Comparison of ENCODE assay signal across 23 cellular contexts in the genomic region with DNA sequence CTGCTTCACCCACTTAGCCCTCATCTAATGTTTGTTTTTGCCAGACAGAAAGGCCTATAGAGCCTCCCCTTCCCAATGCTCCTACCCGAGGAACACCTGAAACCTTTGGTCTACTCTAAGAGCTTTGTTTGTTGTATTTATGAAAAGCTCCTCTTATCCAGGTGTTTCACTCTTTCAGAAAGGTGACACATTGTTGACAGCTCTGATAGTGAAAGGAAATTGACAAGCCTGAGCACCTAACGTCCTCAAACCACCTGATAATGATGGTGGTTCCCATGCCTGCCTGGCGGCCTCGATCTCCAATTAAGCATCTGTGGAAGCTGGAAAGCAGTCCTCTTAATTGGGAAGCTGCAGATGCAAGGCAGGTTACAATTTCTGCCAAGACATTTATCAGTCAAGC.
DNase-seq lines count a peak whose midpoint lies in the region; ATAC-seq, FAIRE-seq and TF ChIP-seq lines count a peak whose summit lies in the region.
"Had no signal": no experiment of that assay in that cellular context is flagged by ENCODE, and none has a peak within 500 bp of the region (broad histone marks: within the 10 kb centered on the region; RNA-seq: fewer than 3 reads in every experiment).

No MANE protein-coding gene starts in this region.

- no peak for TF ChIP-seq POLR2A in H1 (IDR thresholded peaks at IDR 0.05; ENCODE audit: control extremely low read depth in 1 of 2, low read depth in 2 of 2, low read length in 2 of 2)
- TF ChIP-seq POLR2A in uterus (IDR thresholded peaks at IDR 0.05) = no peak

- H3K9me3 ChIP-seq in H1 (ENCODE audit: insufficient read depth in 2 of 2, low read depth in 1 of 2, low read length in 1 of 2) = no peaks in the 10 kb centered on the region
- H3K9me3 ChIP-seq in uterus = no peaks in the 10 kb centered on the region
- H3K9me3 ChIP-seq: adrenal gland; BLaER1 treated with 17β-estradiol and CSF1 and Interleukin-3, amounts not matched to agents 10 nM and 100 nM; breast epithelium; pancreas; sigmoid colon had no signal

- no peak overlapping the region for H3K23ac ChIP-seq in H1 (ENCODE audit: insufficient read length)

- H3K4me2 ChIP-seq in H1 (ENCODE audit: insufficient read depth in 1 of 2, low read depth in 2 of 2, low read length in 2 of 2) = peak overlapping the region; percentile 20 to 24; a peak in 2 of 4 replicates
- H3K4me2 ChIP-seq: BLaER1 treated with 17β-estradiol and CSF1 and Interleukin-3, amounts not matched to agents 10 nM and 100 nM had no signal

- no peak overlapping the region for H2BK120ac ChIP-seq in H1 (replicated peaks; ENCODE audit: low read depth, low read length)

- CTCF ChIA-PET in H1 (lab: Charles Lee; ENCODE audit: partially characterized antibody) = interaction anchor here (1.0 to 1.3 kb wide), 2 partner anchors 12 to 547 kb away, joined by 3 read pairs; no protein-coding TSS in a partner anchor

- no peak overlapping the region for H3K14ac ChIP-seq in H1 (ENCODE audit: insufficient read length)

- H3K56ac ChIP-seq in H1 (replicated peaks; ENCODE audit: insufficient read length, low read depth, low read length) = no peak overlapping the region

- peak overlapping the region; percentile 48; the same call in 1 of the 2 replicates for H2AFZ ChIP-seq in H1 (ENCODE audit: low read length)

- H2BK15ac ChIP-seq in H1 (ENCODE audit: low read length) = no peak overlapping the region

- no peak overlapping the region for H3K4ac ChIP-seq in H1 (replicated peaks; ENCODE audit: insufficient read length, low read depth, low read length)

- POLR2A ChIA-PET in H1 (lab: Charles Lee; ENCODE audit: partially characterized antibody) = no interaction called here

- TF ChIP-seq EP300 in H1 (IDR thresholded peaks at IDR 0.05; ENCODE audit: borderline replicate concordance in 1 of 2, low read depth in 2 of 2, low read length in 2 of 2) = no peak

- H4K91ac ChIP-seq in H1 (replicated peaks; ENCODE audit: insufficient read length, low read length) = no peak overlapping the region

- no peaks in the 10 kb centered on the region for H3K9me3 Mint-ChIP-seq in activated T-helper 2 cell treated with anti-CD3 and anti-CD28 coated beads, Interferon-gamma antibody, Interleukin-2, Interleukin-4, amounts not matched to agents 10 μg/mL and 5 μg/mL and 100 μg/mL, durations not matched to agents 14 hours and 24 hours and 36 hours
- H3K9me3 Mint-ChIP-seq: naive B cell had no signal

- no peak overlapping the region for H3K4me3 Mint-ChIP-seq in activated T-helper 2 cell treated with anti-CD3 and anti-CD28 coated beads, Interferon-gamma antibody, Interleukin-2, Interleukin-4, amounts not matched to agents 10 μg/mL and 5 μg/mL and 100 μg/mL, durations not matched to agents 14 hours and 24 hours and 36 hours (ENCODE audit: low read depth)
- H3K4me3 Mint-ChIP-seq: naive B cell had no signal

- 84% methylated on average over 4 of the region's 4 CpGs; no CpG with 5 or more reads in 1 of the 2 experiments for WGBS in H1 (ENCODE audit: extremely low coverage in 1 of 2, insufficient coverage in 1 of 2, insufficient read length in 1 of 2, insufficient replicate concordance in 2 of 2, low coverage in 1 of 2, low lambda C conversion rate in 2 of 2, missing lambda C conversion rate in 1 of 2), 2 experiments

- DNase-seq in DMS153 treated with DMSO at 0.1 percent for 48 hours (lab: John Stamatoyannopoulos, UW; ENCODE audit: unreplicated experiment) (peak; percentile 81), NCI-H1436 (lab: John Stamatoyannopoulos, UW) (peak; percentile 7), NCI-H345 treated with DMSO at 0.1 percent for 48 hours (lab: John Stamatoyannopoulos, UW; ENCODE audit: unreplicated experiment) (peak; percentile 49), H1 (ENCODE audit: low read depth in 1 of 2, low spot score in 2 of 2) (no peak), uterus (no peak), urothelium cell line (ENCODE audit: low spot score) (no peak)
- DNase-seq in activated T-helper 2 cell treated with anti-CD3 and anti-CD28 coated beads, Interferon-gamma antibody, Interleukin-2, Interleukin-4, amounts not matched to agents 10 μg/mL and 5 μg/mL and 100 μg/mL, durations not matched to agents 14 hours and 24 hours and 36 hours (ENCODE audit: low spot score) = no peak
- DNase-seq: activated CD8-positive, alpha-beta memory T cell treated with anti-CD3 and anti-CD28 coated beads, Interleukin-2, amount 50 U/mL, for 4 hours; activated effector memory CD4-positive, alpha-beta T cell treated with Interleukin-2 at 50 U/mL for 16 hours; adrenal gland; GF-D8; mesendoderm; naive B cell; NCI-H524 treated with DMSO at 0.1 percent for 48 hours; pancreas; SHP77 treated with DMSO at 0.1 percent for 48 hours; sigmoid colon; T-helper 2 cell; WERI-Rb-1 had no signal

- no peak overlapping the region for H3K18ac ChIP-seq in H1 (ENCODE audit: extremely low read depth, low read length)

- H3K36me3 ChIP-seq in H1 (ENCODE audit: control insufficient read depth in 2 of 4, insufficient read depth in 4 of 4, low read length in 3 of 4) (no peaks in the 10 kb centered on the region), uterus (no peaks in the 10 kb centered on the region)
- H3K36me3 ChIP-seq: adrenal gland; BLaER1 treated with 17β-estradiol and CSF1 and Interleukin-3, amounts not matched to agents 10 nM and 100 nM; breast epithelium; pancreas; sigmoid colon; WERI-Rb-1 had no signal

- no peak overlapping the region for H3K9ac ChIP-seq in H1 (replicated peaks in 1 of 4; ENCODE audit: extremely low read depth in 1 of 4, low read depth in 3 of 4, low read length in 3 of 4)
- H3K9ac ChIP-seq: BLaER1 treated with 17β-estradiol and CSF1 and Interleukin-3, amounts not matched to agents 10 nM and 100 nM had no signal

- 0 out of 2 replicates have a peak overlapping the region, but pooled peaks have one; percentile 14 for H2BK5ac ChIP-seq in H1 (ENCODE audit: low read depth, low read length)

- no peaks in the 10 kb centered on the region for H3K27me3 Mint-ChIP-seq in activated T-helper 2 cell treated with anti-CD3 and anti-CD28 coated beads, Interferon-gamma antibody, Interleukin-2, Interleukin-4, amounts not matched to agents 10 μg/mL and 5 μg/mL and 100 μg/mL, durations not matched to agents 14 hours and 24 hours and 36 hours (ENCODE audit: low read depth)

- no peak overlapping the region for H2BK20ac ChIP-seq in H1 (ENCODE audit: low read length)

- H3K36me3 Mint-ChIP-seq in activated T-helper 2 cell treated with anti-CD3 and anti-CD28 coated beads, Interferon-gamma antibody, Interleukin-2, Interleukin-4, amounts not matched to agents 10 μg/mL and 5 μg/mL and 100 μg/mL, durations not matched to agents 14 hours and 24 hours and 36 hours (ENCODE audit: low read depth) = no peaks in the 10 kb centered on the region
- H3K36me3 Mint-ChIP-seq: naive B cell had no signal

- no peaks in the 10 kb centered on the region for H3K4me1 Mint-ChIP-seq in activated T-helper 2 cell treated with anti-CD3 and anti-CD28 coated beads, Interferon-gamma antibody, Interleukin-2, Interleukin-4, amounts not matched to agents 10 μg/mL and 5 μg/mL and 100 μg/mL, durations not matched to agents 14 hours and 24 hours and 36 hours (ENCODE audit: low read depth)
- H3K4me1 Mint-ChIP-seq: naive B cell had no signal

- H4K8ac ChIP-seq in H1 (ENCODE audit: extremely low read depth, insufficient read depth, low read length) = no peak overlapping the region

- H3K79me2 ChIP-seq in H1 (ENCODE audit: control insufficient read depth in 1 of 2, insufficient read depth in 2 of 2, low read length in 2 of 2) = no peaks in the 10 kb centered on the region

- no peak for TF ChIP-seq RAD21 in H1 (IDR thresholded peaks at IDR 0.05 in 1 of 2, conservative IDR thresholded peaks at IDR 0.05 in 1 of 2; ENCODE audit: low read depth in 2 of 2, low read length in 2 of 2)

- H4K20me1 ChIP-seq in H1 (replicated peaks in 1 of 2; ENCODE audit: control insufficient read depth in 1 of 2, insufficient read depth in 2 of 2, low read length in 2 of 2) = no peaks in the 10 kb centered on the region
- H4K20me1 ChIP-seq: BLaER1 treated with 17β-estradiol and CSF1 and Interleukin-3, amounts not matched to agents 10 nM and 100 nM had no signal

- no peak for FAIRE-seq in H1 (lab: Jason Lieb, UNC)
- FAIRE-seq in urothelium cell line (lab: Jason Lieb, UNC) = no peak
- FAIRE-seq: pancreas had no signal

- no peak overlapping the region for H2BK12ac ChIP-seq in H1 (ENCODE audit: low read depth, low read length)

- no peak for TF ChIP-seq CTCF in H1 (IDR thresholded peaks at IDR 0.05; ENCODE audit: control extremely low read depth in 1 of 3, insufficient read depth in 1 of 3, low read depth in 1 of 3, low read length in 3 of 3)
- TF ChIP-seq CTCF in uterus (IDR thresholded peaks at IDR 0.05) = no peak

- H3K4me1 ChIP-seq in H1 (replicated peaks in 1 of 4; ENCODE audit: control insufficient read depth in 3 of 4, insufficient read depth in 4 of 4, low read length in 3 of 4) = peaks cover 2 to 12% (median 7%) of the 10 kb centered on the region in 4 experiments; a peak in 6 of 7 replicates
- no peaks in the 10 kb centered on the region for H3K4me1 ChIP-seq in uterus
- H3K4me1 ChIP-seq: adrenal gland; BLaER1 treated with 17β-estradiol and CSF1 and Interleukin-3, amounts not matched to agents 10 nM and 100 nM; breast epithelium; pancreas had no signal

- intact Hi-C loops in uterus (cut with DNase I; ENCODE audit: low total_unique reads) = no loop called here
- intact Hi-C loops in activated T-helper 2 cell treated with anti-CD3 and anti-CD28 coated beads, Interferon-gamma antibody, Interleukin-2, Interleukin-4, amounts not matched to agents 10 μg/mL and 5 μg/mL and 100 μg/mL, durations not matched to agents 14 hours and 24 hours and 36 hours (cut with micrococcal nuclease) = no loop called here

- no peak overlapping the region for H3K27ac Mint-ChIP-seq in activated T-helper 2 cell treated with anti-CD3 and anti-CD28 coated beads, Interferon-gamma antibody, Interleukin-2, Interleukin-4, amounts not matched to agents 10 μg/mL and 5 μg/mL and 100 μg/mL, durations not matched to agents 14 hours and 24 hours and 36 hours
- H3K27ac Mint-ChIP-seq: naive B cell had no signal

- no peak overlapping the region for H3K4me3 ChIP-seq in H1 (ENCODE audit: extremely low read depth in 1 of 4, insufficient read depth in 2 of 4, low read depth in 3 of 4, low read length in 4 of 4)
- H3K4me3 ChIP-seq in uterus = no peak overlapping the region
- H3K4me3 ChIP-seq: adrenal gland; BLaER1 treated with 17β-estradiol and CSF1 and Interleukin-3, amounts not matched to agents 10 nM and 100 nM; breast epithelium; coronary artery; pancreas; sigmoid colon had no signal

- no peaks in the 10 kb centered on the region for H3K23me2 ChIP-seq in H1 (ENCODE audit: low read depth, low read length)

- H3K79me1 ChIP-seq in H1 (ENCODE audit: low read depth, low read length) = no peaks in the 10 kb centered on the region

- no peak for ATAC-seq in HG03097 (IDR thresholded peaks at IDR 0.05; ENCODE audit: low FRiP score, unreplicated experiment)
- ATAC-seq: pancreas had no signal

- H3K27me3 ChIP-seq in H1 (replicated peaks in 1 of 4; ENCODE audit: control insufficient read depth in 3 of 4, extremely low read depth in 1 of 4, insufficient read depth in 3 of 4, low read length in 3 of 4) = no peaks in the 10 kb centered on the region
- H3K27me3 ChIP-seq in uterus = no peaks in the 10 kb centered on the region
- H3K27me3 ChIP-seq: adrenal gland; BLaER1 treated with 17β-estradiol and CSF1 and Interleukin-3, amounts not matched to agents 10 nM and 100 nM; breast epithelium; pancreas; sigmoid colon had no signal

- no peak overlapping the region for H4K5ac ChIP-seq in H1 (ENCODE audit: insufficient read length, low read depth, low read length)

- H3K27ac ChIP-seq in H1 (ENCODE audit: low read depth, low read length) (no peak overlapping the region), uterus (no peak overlapping the region)
- H3K27ac ChIP-seq: adrenal gland; BLaER1 treated with 17β-estradiol and CSF1 and Interleukin-3, amounts not matched to agents 10 nM and 100 nM; breast epithelium; coronary artery; pancreas; sigmoid colon; WERI-Rb-1 had no signal

- H2AK5ac ChIP-seq in H1 (ENCODE audit: low read depth, low read length) = no peak overlapping the region

Comparison
In these comparisons a context has a peak if more than half of its experiments do, and no peak if none do; other contexts are left out.
1. DNase-seq: peak in DMS153 treated with DMSO at 0.1 percent for 48 hours (single experiment), NCI-H1436 (single experiment) and NCI-H345 treated with DMSO at 0.1 percent for 48 hours (single experiment); none in H1 (0 of 2), uterus (0 of 2), activated T-helper 2 cell treated with anti-CD3 and anti-CD28 coated beads, Interferon-gamma antibody, Interleukin-2, Interleukin-4, amounts not matched to agents 10 μg/mL and 5 μg/mL and 100 μg/mL, durations not matched to agents 14 hours and 24 hours and 36 hours (single experiment) and urothelium cell line (single experiment).